In the genomic region with DNA sequence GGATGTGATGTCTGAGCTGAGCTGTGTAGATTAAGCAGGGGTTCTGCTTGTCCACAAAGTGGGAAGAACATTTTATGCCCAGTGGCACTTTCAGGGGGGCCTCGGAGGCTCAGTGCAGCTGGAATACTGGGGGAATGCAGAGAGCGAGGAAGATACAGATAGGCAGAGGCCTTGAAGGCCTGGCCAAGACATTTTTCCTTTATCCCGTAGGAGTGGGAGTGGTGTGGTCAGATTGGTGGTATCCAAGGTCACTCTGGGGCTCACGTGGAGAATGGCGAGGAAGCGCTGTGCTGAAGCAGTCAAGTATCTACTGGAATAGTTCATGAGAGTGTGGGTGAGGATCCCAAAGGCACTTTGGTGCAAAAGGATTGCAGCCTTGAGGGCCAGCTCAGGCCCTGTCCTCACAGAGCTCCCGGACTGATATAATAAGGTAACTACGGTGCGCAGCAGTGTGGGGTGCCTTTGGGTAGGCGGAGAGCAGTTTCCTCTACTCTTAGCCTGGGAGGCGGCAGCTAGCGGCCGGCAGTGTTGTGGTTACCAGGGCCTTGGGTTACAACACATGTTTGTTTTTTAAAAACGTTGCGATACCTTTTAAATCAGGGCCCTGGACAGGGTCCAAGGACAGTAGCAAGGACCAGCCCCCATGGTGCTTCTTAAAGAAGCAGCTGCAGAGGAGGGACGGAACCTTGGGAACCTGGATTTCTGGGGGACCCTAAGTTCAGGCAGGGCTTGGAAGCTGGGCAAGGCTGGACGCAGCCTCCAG, we compare ENCODE assay signal across 1 cellular context.
TF ChIP-seq lines count a peak whose summit lies in the region.

No MANE protein-coding gene starts in this region.

TF ChIP-seq in HepG2, 621 proteins besides CTCF, POLR2A, EP300 and RAD21 (continued from another document and continues in another):
- TF ChIP-seq ZNF629 (CRISPR knock-in tag; conservative IDR thresholded peaks at IDR 0.05) (no peak), RXRB (CRISPR knock-in tag; IDR thresholded peaks at IDR 0.05; ENCODE audit: borderline replicate concordance) (peak; percentile 66; the same call in 1 of the 2 replicates), XRCC5 (optimal IDR thresholded peaks at IDR 0.05; ENCODE audit: low read length) (peak; percentile 61), MAFK (conservative IDR thresholded peaks at IDR 0.05 in 1 of 2, IDR thresholded peaks at IDR 0.05 in 1 of 2; ENCODE audit: low read length in 2 of 2) (no peak), ZNF562 (CRISPR knock-in tag; IDR thresholded peaks at IDR 0.05; ENCODE audit: borderline replicate concordance) (no peak), HNRNPUL1 (IDR thresholded peaks at IDR 0.05; ENCODE audit: low read depth, low read length) (no peak), GFI1 (CRISPR knock-in tag; IDR thresholded peaks at IDR 0.05; ENCODE audit: borderline replicate concordance) (peak; percentile 94), KAT7 (CRISPR knock-in tag; IDR thresholded peaks at IDR 0.05; ENCODE audit: borderline replicate concordance) (no peak), SNAPC2 (CRISPR knock-in tag; IDR thresholded peaks at IDR 0.05) (no peak), ZNF350 (CRISPR knock-in tag; IDR thresholded peaks at IDR 0.05; ENCODE audit: borderline replicate concordance, low read depth) (peak; percentile 55; the same call in 1 of the 2 replicates), NAIF1 (CRISPR knock-in tag; IDR thresholded peaks at IDR 0.05; ENCODE audit: borderline replicate concordance) (no peak), FOXJ3 (CRISPR knock-in tag; IDR thresholded peaks at IDR 0.05; ENCODE audit: borderline replicate concordance) (peak; percentile 95), ZNF3 (CRISPR knock-in tag; IDR thresholded peaks at IDR 0.05) (0 out of 2 replicates have a peak, but pooled peaks have one; percentile 12), PITX1 (CRISPR knock-in tag; IDR thresholded peaks at IDR 0.05) (no peak), HDAC6 (IDR thresholded peaks at IDR 0.05; ENCODE audit: low read depth, low read length) (no peak), ASH2L (IDR thresholded peaks at IDR 0.05; ENCODE audit: insufficient read length, low read depth, low read length) (peak; percentile 38), ZNF343 (CRISPR knock-in tag; IDR thresholded peaks at IDR 0.05) (no peak), TBP (CRISPR knock-in tag; IDR thresholded peaks at IDR 0.05) (no peak), SNRNP70 (IDR thresholded peaks at IDR 0.05; ENCODE audit: low read depth, low read length) (no peak), PRPF4 (IDR thresholded peaks at IDR 0.05; ENCODE audit: low read depth, low read length, poor library complexity, severe bottlenecking) (no peak), ZNF451 (CRISPR knock-in tag; IDR thresholded peaks at IDR 0.05) (no peak), ATRX (CRISPR knock-in tag; IDR thresholded peaks at IDR 0.05; ENCODE audit: borderline replicate concordance) (no peak), ZNF777 (CRISPR knock-in tag; IDR thresholded peaks at IDR 0.05) (no peak), SP4 (CRISPR knock-in tag; IDR thresholded peaks at IDR 0.05) (no peak), NR2F6 (IDR thresholded peaks at IDR 0.05) (peak; percentile 51; the same call in 1 of the 2 replicates), NR2F6 (CRISPR knock-in tag; IDR thresholded peaks at IDR 0.05) (no peak)
- TF ChIP-seq, protein P1, sequence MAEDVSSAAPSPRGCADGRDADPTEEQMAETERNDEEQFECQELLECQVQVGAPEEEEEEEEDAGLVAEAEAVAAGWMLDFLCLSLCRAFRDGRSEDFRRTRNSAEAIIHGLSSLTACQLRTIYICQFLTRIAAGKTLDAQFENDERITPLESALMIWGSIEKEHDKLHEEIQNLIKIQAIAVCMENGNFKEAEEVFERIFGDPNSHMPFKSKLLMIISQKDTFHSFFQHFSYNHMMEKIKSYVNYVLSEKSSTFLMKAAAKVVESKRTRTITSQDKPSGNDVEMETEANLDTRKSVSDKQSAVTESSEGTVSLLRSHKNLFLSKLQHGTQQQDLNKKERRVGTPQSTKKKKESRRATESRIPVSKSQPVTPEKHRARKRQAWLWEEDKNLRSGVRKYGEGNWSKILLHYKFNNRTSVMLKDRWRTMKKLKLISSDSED (CRISPR knock-in tag; IDR thresholded peaks at IDR 0.05) = no peak
- TF ChIP-seq, protein P2, sequence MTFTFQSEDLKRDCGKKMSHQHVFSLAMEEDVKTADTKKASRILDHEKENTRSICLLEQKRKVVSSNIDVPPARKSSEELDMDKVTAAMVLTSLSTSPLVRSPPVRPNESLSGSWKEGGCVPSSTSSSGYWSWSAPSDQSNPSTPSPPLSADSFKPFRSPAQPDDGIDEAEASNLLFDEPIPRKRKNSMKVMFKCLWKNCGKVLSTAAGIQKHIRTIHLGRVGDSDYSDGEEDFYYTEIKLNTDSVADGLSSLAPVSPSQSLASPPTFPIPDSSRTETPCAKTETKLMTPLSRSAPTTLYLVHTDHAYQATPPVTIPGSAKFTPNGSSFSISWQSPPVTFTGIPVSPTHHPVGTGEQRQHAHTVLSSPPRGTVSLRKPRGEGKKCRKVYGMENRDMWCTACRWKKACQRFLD (CRISPR knock-in tag; IDR thresholded peaks at IDR 0.05; ENCODE audit: borderline replicate concordance) = no peak
- TF ChIP-seq, protein P3, sequence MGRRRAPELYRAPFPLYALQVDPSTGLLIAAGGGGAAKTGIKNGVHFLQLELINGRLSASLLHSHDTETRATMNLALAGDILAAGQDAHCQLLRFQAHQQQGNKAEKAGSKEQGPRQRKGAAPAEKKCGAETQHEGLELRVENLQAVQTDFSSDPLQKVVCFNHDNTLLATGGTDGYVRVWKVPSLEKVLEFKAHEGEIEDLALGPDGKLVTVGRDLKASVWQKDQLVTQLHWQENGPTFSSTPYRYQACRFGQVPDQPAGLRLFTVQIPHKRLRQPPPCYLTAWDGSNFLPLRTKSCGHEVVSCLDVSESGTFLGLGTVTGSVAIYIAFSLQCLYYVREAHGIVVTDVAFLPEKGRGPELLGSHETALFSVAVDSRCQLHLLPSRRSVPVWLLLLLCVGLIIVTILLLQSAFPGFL (CRISPR knock-in tag; IDR thresholded peaks at IDR 0.05) = no peak
- TF ChIP-seq, protein P4, sequence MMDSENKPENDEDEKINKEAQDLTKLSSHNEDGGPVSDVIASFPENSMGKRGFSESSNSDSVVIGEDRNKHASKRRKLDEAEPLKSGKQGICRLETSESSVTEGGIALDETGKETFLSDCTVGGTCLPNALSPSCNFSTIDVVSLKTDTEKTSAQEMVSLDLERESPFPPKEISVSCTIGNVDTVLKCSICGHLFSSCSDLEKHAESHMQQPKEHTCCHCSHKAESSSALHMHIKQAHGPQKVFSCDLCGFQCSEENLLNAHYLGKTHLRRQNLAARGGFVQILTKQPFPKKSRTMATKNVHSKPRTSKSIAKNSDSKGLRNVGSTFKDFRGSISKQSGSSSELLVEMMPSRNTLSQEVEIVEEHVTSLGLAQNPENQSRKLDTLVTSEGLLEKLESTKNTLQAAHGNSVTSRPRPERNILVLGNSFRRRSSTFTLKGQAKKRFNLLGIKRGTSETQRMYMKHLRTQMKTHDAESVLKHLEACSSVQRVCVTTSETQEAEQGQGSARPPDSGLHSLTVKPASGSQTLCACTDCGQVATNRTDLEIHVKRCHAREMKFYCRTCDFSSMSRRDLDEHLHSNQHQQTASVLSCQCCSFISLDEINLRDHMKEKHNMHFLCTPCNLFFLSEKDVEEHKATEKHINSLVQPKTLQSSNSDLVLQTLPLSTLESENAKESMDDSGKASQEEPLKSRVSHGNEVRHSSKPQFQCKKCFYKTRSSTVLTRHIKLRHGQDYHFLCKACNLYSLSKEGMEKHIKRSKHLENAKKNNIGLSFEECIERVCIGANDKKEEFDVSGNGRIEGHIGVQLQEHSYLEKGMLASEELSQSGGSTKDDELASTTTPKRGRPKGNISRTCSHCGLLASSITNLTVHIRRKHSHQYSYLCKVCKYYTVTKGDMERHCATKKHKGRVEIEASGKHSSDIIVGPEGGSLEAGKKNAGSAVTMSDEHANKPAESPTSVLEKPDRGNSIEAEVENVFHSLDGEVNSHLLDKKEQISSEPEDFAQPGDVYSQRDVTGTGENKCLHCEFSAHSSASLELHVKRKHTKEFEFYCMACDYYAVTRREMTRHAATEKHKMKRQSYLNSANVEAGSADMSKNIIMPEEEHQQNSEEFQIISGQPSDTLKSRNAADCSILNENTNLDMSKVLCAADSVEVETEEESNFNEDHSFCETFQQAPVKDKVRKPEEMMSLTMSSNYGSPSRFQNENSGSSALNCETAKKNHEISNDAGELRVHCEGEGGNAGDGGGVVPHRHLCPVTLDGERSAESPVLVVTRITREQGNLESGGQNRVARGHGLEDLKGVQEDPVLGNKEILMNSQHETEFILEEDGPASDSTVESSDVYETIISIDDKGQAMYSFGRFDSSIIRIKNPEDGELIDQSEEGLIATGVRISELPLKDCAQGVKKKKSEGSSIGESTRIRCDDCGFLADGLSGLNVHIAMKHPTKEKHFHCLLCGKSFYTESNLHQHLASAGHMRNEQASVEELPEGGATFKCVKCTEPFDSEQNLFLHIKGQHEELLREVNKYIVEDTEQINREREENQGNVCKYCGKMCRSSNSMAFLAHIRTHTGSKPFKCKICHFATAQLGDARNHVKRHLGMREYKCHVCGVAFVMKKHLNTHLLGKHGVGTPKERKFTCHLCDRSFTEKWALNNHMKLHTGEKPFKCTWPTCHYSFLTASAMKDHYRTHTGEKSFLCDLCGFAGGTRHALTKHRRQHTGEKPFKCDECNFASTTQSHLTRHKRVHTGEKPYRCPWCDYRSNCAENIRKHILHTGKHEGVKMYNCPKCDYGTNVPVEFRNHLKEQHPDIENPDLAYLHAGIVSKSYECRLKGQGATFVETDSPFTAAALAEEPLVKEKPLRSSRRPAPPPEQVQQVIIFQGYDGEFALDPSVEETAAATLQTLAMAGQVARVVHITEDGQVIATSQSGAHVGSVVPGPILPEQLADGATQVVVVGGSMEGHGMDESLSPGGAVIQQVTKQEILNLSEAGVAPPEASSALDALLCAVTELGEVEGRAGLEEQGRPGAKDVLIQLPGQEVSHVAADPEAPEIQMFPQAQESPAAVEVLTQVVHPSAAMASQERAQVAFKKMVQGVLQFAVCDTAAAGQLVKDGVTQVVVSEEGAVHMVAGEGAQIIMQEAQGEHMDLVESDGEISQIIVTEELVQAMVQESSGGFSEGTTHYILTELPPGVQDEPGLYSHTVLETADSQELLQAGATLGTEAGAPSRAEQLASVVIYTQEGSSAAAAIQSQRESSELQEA (CRISPR knock-in tag; IDR thresholded peaks at IDR 0.05; ENCODE audit: not compliant biosample characterization) = no peak
- TF ChIP-seq, protein P5, sequence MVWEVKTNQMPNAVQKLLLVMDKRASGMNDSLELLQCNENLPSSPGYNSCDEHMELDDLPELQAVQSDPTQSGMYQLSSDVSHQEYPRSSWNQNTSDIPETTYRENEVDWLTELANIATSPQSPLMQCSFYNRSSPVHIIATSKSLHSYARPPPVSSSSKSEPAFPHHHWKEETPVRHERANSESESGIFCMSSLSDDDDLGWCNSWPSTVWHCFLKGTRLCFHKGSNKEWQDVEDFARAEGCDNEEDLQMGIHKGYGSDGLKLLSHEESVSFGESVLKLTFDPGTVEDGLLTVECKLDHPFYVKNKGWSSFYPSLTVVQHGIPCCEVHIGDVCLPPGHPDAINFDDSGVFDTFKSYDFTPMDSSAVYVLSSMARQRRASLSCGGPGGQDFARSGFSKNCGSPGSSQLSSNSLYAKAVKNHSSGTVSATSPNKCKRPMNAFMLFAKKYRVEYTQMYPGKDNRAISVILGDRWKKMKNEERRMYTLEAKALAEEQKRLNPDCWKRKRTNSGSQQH (CRISPR knock-in tag; IDR thresholded peaks at IDR 0.05; ENCODE audit: low read depth) = no peak
- TF ChIP-seq, protein P6, sequence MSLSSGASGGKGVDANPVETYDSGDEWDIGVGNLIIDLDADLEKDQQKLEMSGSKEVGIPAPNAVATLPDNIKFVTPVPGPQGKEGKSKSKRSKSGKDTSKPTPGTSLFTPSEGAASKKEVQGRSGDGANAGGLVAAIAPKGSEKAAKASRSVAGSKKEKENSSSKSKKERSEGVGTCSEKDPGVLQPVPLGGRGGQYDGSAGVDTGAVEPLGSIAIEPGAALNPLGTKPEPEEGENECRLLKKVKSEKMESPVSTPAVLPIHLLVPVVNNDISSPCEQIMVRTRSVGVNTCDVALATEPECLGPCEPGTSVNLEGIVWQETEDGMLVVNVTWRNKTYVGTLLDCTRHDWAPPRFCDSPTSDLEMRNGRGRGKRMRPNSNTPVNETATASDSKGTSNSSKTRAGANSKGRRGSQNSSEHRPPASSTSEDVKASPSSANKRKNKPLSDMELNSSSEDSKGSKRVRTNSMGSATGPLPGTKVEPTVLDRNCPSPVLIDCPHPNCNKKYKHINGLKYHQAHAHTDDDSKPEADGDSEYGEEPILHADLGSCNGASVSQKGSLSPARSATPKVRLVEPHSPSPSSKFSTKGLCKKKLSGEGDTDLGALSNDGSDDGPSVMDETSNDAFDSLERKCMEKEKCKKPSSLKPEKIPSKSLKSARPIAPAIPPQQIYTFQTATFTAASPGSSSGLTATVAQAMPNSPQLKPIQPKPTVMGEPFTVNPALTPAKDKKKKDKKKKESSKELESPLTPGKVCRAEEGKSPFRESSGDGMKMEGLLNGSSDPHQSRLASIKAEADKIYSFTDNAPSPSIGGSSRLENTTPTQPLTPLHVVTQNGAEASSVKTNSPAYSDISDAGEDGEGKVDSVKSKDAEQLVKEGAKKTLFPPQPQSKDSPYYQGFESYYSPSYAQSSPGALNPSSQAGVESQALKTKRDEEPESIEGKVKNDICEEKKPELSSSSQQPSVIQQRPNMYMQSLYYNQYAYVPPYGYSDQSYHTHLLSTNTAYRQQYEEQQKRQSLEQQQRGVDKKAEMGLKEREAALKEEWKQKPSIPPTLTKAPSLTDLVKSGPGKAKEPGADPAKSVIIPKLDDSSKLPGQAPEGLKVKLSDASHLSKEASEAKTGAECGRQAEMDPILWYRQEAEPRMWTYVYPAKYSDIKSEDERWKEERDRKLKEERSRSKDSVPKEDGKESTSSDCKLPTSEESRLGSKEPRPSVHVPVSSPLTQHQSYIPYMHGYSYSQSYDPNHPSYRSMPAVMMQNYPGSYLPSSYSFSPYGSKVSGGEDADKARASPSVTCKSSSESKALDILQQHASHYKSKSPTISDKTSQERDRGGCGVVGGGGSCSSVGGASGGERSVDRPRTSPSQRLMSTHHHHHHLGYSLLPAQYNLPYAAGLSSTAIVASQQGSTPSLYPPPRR (CRISPR knock-in tag; IDR thresholded peaks at IDR 0.05; ENCODE audit: borderline replicate concordance) = no peak
- TF ChIP-seq, protein P7, sequence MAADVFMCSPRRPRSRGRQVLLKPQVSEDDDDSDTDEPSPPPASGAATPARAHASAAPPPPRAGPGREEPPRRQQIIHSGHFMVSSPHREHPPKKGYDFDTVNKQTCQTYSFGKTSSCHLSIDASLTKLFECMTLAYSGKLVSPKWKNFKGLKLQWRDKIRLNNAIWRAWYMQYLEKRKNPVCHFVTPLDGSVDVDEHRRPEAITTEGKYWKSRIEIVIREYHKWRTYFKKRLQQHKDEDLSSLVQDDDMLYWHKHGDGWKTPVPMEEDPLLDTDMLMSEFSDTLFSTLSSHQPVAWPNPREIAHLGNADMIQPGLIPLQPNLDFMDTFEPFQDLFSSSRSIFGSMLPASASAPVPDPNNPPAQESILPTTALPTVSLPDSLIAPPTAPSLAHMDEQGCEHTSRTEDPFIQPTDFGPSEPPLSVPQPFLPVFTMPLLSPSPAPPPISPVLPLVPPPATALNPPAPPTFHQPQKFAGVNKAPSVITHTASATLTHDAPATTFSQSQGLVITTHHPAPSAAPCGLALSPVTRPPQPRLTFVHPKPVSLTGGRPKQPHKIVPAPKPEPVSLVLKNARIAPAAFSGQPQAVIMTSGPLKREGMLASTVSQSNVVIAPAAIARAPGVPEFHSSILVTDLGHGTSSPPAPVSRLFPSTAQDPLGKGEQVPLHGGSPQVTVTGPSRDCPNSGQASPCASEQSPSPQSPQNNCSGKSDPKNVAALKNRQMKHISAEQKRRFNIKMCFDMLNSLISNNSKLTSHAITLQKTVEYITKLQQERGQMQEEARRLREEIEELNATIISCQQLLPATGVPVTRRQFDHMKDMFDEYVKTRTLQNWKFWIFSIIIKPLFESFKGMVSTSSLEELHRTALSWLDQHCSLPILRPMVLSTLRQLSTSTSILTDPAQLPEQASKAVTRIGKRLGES (CRISPR knock-in tag; IDR thresholded peaks at IDR 0.05; ENCODE audit: borderline replicate concordance) = no peak
